ENCODE assay signal across 17 cellular contexts in genomic region chr20:57180954-57181353, GRCh38.
"Had no signal": no experiment of that assay in that cellular context is flagged by ENCODE, and none has a peak within 500 bp of the region (broad histone marks: within the 10 kb centered on the region; RNA-seq: fewer than 3 reads in every experiment).

No MANE protein-coding gene starts in this region.

- H2AFZ ChIP-seq: parathyroid adenoma had no signal

- H3K79me2 ChIP-seq: parathyroid adenoma had no signal

- H3K9me3 Mint-ChIP-seq: dendritic cell treated with granulocyte-macrophage colony-stimulating factor and Interleukin-4, amounts not matched to agents 40 ng/mL and 50 ng/mL, for 4 days; T-helper 2 cell treated with Interferon-gamma antibody and Interleukin-4, amounts not matched to agents 5 μg/mL and 100 μg/mL, for 36 hours had no signal

- H3K4me3 Mint-ChIP-seq: dendritic cell treated with granulocyte-macrophage colony-stimulating factor and Interleukin-4, amounts not matched to agents 40 ng/mL and 50 ng/mL, for 4 days; T-helper 2 cell treated with Interferon-gamma antibody and Interleukin-4, amounts not matched to agents 5 μg/mL and 100 μg/mL, for 36 hours had no signal

- H3K27ac Mint-ChIP-seq: dendritic cell treated with granulocyte-macrophage colony-stimulating factor and Interleukin-4, amounts not matched to agents 40 ng/mL and 50 ng/mL, for 4 days; T-helper 2 cell treated with Interferon-gamma antibody and Interleukin-4, amounts not matched to agents 5 μg/mL and 100 μg/mL, for 36 hours had no signal

- H3K27ac ChIP-seq: parathyroid adenoma, vagina had no signal

- FAIRE-seq: islet of Langerhans had no signal

- H3K27me3 ChIP-seq: tibial nerve, vagina had no signal

- H3K4me3 ChIP-seq: lung, tibial nerve, vagina had no signal

- H3K4me1 ChIP-seq: parathyroid adenoma, vagina had no signal

- ATAC-seq: left colon had no signal

- H3K36me3 ChIP-seq: vagina had no signal

- DNase-seq: activated CD4-positive, alpha-beta T cell treated with anti-CD3 and anti-CD28 coated beads, Interleukin-2, amount 50 U/mL, for 1 hour; activated naive CD4-positive, alpha-beta T cell treated with Interleukin-2 at 50 U/mL for 16 hours; anterior cingulate cortex; effector memory CD4-positive, alpha-beta T cell; foreskin melanocyte; head of caudate nucleus; left colon; midbrain; stimulated activated CD4-positive, alpha-beta T cell treated with anti-CD3 and anti-CD28 coated beads, Interleukin-2, amount 100 ng/mL, for 48 hours; stimulated activated naive CD4-positive, alpha-beta T cell had no signal
